In genomic region chr7:105013818-105014724, GRCh38 we compare ENCODE assay signal across 8 cellular contexts. TPM values are rescaled to one million over a fixed set of nuclear protein-coding genes. Genes with fewer than 3 reads are reported as not detected.
DNase-seq lines count a peak whose midpoint lies in the region; ATAC-seq and TF ChIP-seq lines count a peak whose summit lies in the region.

Gene KMT2E, plus strand, starts transcription at chr7:105014205. Its CDS starts 26,748 bp downstream, at chr7:105040953.

- H3K9me3 Mint-ChIP-seq in T-cell: no peaks in the 10 kb centered on the region

- peaks cover 38 to 47% (median 41%) of the 10 kb centered on the region in 3 donors for H3K4me1 Mint-ChIP-seq in T-cell

- H3K36me3 Mint-ChIP-seq in T-cell: peaks cover 24% of the 10 kb centered on the region

- H3K4me3 ChIP-seq in GM06990 (replicated peaks; ENCODE audit: low read depth, low read length): peak within 1 kb of the TSS; percentile 99
- H3K4me3 ChIP-seq in adipocyte (ENCODE audit: low read length): peak within 1 kb of the TSS; percentile 98
- peak within 1 kb of the TSS; percentile 64 to 92 (median 82) for H3K4me3 ChIP-seq in heart right ventricle
- peak within 1 kb of the TSS; percentile 87 to 95 for H3K4me3 ChIP-seq in prostate gland
- H3K4me3 ChIP-seq in upper lobe of right lung: peak within 1 kb of the TSS; percentile 89

- TF ChIP-seq CTCF in GM06990 (IDR thresholded peaks at IDR 0.05; ENCODE audit: insufficient read depth, low read length, poor library complexity, severe bottlenecking) (no peak), heart right ventricle (IDR thresholded peaks at IDR 0.05) (peak in 1 of 9 donors; percentile 7), prostate gland (IDR thresholded peaks at IDR 0.05) (peak in 1 of 4 experiments; percentile 17), upper lobe of right lung (IDR thresholded peaks at IDR 0.05) (no peak)

- DNase-seq in GM06990 (ENCODE audit: extremely low read depth, insufficient read length) (peak; percentile 90), NCI-H1092 treated with DMSO at 0.1 percent for 48 hours (lab: John Stamatoyannopoulos, UW) (peak; percentile 94), T-cell (peak; percentile 85 to 95 (median 92)), adipocyte (ENCODE audit: low read depth) (peak; percentile 94), heart right ventricle (peak; percentile 91 to 92), prostate gland (ENCODE audit: low spot score) (peak; percentile 82), upper lobe of right lung (peak; percentile 96)

- H3K27me3 ChIP-seq in GM06990 (replicated peaks; ENCODE audit: control insufficient read depth, insufficient read depth, low read length) (no peaks in the 10 kb centered on the region), adipocyte (replicated peaks; ENCODE audit: control insufficient read depth, insufficient read depth, low read length) (no peaks in the 10 kb centered on the region), heart right ventricle (no peaks in the 10 kb centered on the region), prostate gland (replicated peaks; ENCODE audit: insufficient read depth) (no peaks in the 10 kb centered on the region), upper lobe of right lung (no peaks in the 10 kb centered on the region)

- peak within 1 kb of the TSS; percentile 97 to 100 (median 100) for H3K4me3 Mint-ChIP-seq in T-cell

- peak within 1 kb of the TSS; percentile 100 for H3K9ac ChIP-seq in adipocyte (ENCODE audit: low read length)

- intact Hi-C loops in heart right ventricle (cut with DNase I): loop anchor here in 6 of 10 donors (1.0 to 10.0 kb wide), 7 partner anchors 29 to 69 kb away; no protein-coding TSS in a partner anchor
- intact Hi-C loops in prostate gland (cut with DNase I): loop anchor here (10.0 kb wide), 1 partner anchor 91 kb away; no protein-coding TSS in a partner anchor
- intact Hi-C loops in upper lobe of right lung (cut with DNase I): no loop called here

- POLR2A ChIA-PET in T-cell (lab: Charles Lee): interaction anchor here (0.6 to 14.0 kb wide), 17 partner anchors 11 to 517 kb away, joined by 3 to 266 read pairs (median 5); partner anchors contain the start of gene RINT1 (in 1 of the 2)

- H3K36me3 ChIP-seq in GM06990 (ENCODE audit: control insufficient read depth, insufficient read depth, low read length) (no peaks in the 10 kb centered on the region), adipocyte (ENCODE audit: control insufficient read depth, insufficient read depth, low read length, severe bottlenecking) (peaks cover 4% of the 10 kb centered on the region), heart right ventricle (peaks cover 0 to 8% (median 0%) of the 10 kb centered on the region in 9 donors), prostate gland (no peaks in the 10 kb centered on the region), upper lobe of right lung (no peaks in the 10 kb centered on the region)

- 0 to 1% methylated on average over 59 to 70 of the region's 70 CpGs for WGBS in heart right ventricle, 2 donors
- under 1% methylated on average over 40 of the region's 70 CpGs for WGBS in prostate gland

- peak within 1 kb of the TSS; percentile 100 for H3K27ac Mint-ChIP-seq in T-cell

- peak within 1 kb of the TSS; percentile 93 to 100 (median 100) for H3K27ac ChIP-seq in heart right ventricle
- H3K27ac ChIP-seq in prostate gland: peak within 1 kb of the TSS; percentile 97 to 100
- peak within 1 kb of the TSS; percentile 100 for H3K27ac ChIP-seq in upper lobe of right lung

- no peaks in the 10 kb centered on the region for H3K27me3 Mint-ChIP-seq in T-cell

- TF ChIP-seq POLR2A in prostate gland (IDR thresholded peaks at IDR 0.05): peak; percentile 57

- H3K4me1 ChIP-seq in adipocyte (ENCODE audit: control insufficient read depth, insufficient read depth, low read length) (peaks cover 44% of the 10 kb centered on the region), heart right ventricle (peaks cover 0 to 51% (median 45%) of the 10 kb centered on the region in 9 donors), prostate gland (replicated peaks) (no peaks in the 10 kb centered on the region), upper lobe of right lung (peaks cover 22% of the 10 kb centered on the region)

- CTCF ChIA-PET in T-cell (lab: Charles Lee): interaction anchor here (0.8 to 8.8 kb wide), 5 partner anchors 14 to 47 kb away, joined by 3 to 196 read pairs (median 4); no protein-coding TSS in a partner anchor

- ATAC-seq in HG02571 (IDR thresholded peaks at IDR 0.05; ENCODE audit: unreplicated experiment) (peak; percentile 23), T-cell (replicated peaks in 1 of 4) (peak; percentile 41 to 55 (median 50)), heart right ventricle (peak; percentile 64 to 82 (median 73)), upper lobe of right lung (peak; percentile 73)

- H3K9me3 ChIP-seq in adipocyte (ENCODE audit: control insufficient read depth, low read length) (no peaks in the 10 kb centered on the region), heart right ventricle (no peaks in the 10 kb centered on the region), prostate gland (no peaks in the 10 kb centered on the region), upper lobe of right lung (no peaks in the 10 kb centered on the region)

RNA-seq across cellular contexts. Expression of gene KMT2E, which starts in this region (rescaled TPM):
- 100 to 1,000 TPM; 164 to 260 (median 169) TPM for total RNA-seq in T-cell
- total RNA-seq in heart right ventricle: 10 to 100 TPM; 41.1 to 53.3 (median 47.5) TPM
- 10 to 100 TPM in 1 of 2 donors, 1 to 10 TPM in 1; 9.4 to 25.2 TPM for polyA plus RNA-seq in heart right ventricle
- 100 to 1,000 TPM in 1 of 2 donors, 10 to 100 TPM in 1; 83.7 to 102 TPM for total RNA-seq in prostate gland
- total RNA-seq in upper lobe of right lung: 97.0 TPM

Comparison
In these comparisons a context has a peak if more than half of its experiments do, and no peak if none do; other contexts are left out.
1. Peak in every context shown above with its lines: DNase-seq, ATAC-seq, H3K4me3 ChIP-seq and H3K27ac ChIP-seq.
2. ATAC-seq: peak in every context shown above with its lines; median percentile 73 in heart right ventricle; 73 in upper lobe of right lung; 50 in T-cell; 23 in HG02571.